In genomic region chr1:27418326-27418761, GRCh38 we compare ENCODE assay signal across 8 cellular contexts. TPM values are rescaled to one million over a fixed set of nuclear protein-coding genes. Genes with fewer than 3 reads are reported as not detected.
DNase-seq lines count a peak whose midpoint lies in the region; ATAC-seq and TF ChIP-seq lines count a peak whose summit lies in the region.

No MANE protein-coding gene starts in this region.

- H3K27me3 ChIP-seq in gastrocnemius medialis: no peaks in the 10 kb centered on the region

- ATAC-seq in GM19452 (IDR thresholded peaks at IDR 0.05; ENCODE audit: unreplicated experiment) (peak; percentile 69), gastrocnemius medialis (peak; percentile 97 to 98)

- no peaks in the 10 kb centered on the region for H3K9me3 ChIP-seq in gastrocnemius medialis

- peaks cover 36 to 45% of the 10 kb centered on the region in 2 donors for H3K4me1 ChIP-seq in gastrocnemius medialis

- intact Hi-C loops in gastrocnemius medialis (cut with DNase I; ENCODE audit: low total_unique reads): loop anchor here (2.0 to 5.0 kb wide), 2 partner anchors 72 to 189 kb away; partner anchors contain the start of gene WASF2

- TF ChIP-seq CTCF in AG10803 (conservative IDR thresholded peaks at IDR 0.05; ENCODE audit: low read length): no peak
- no peak for TF ChIP-seq CTCF in gastrocnemius medialis (IDR thresholded peaks at IDR 0.05 in 4 of 5, conservative IDR thresholded peaks at IDR 0.05 in 1 of 5)

- peak; percentile 93 for DNase-seq in AG10803 (ENCODE audit: low read depth)
- peak; percentile 33 for DNase-seq in NCI-H446 treated with DMSO at 0.1 percent for 48 hours (lab: John Stamatoyannopoulos, UW)
- DNase-seq in hypothalamus (lab: John Stamatoyannopoulos, UW): peak in 42 of 51 donors; percentile 16 to 83 (median 63)
- peak; percentile 80 to 90 for DNase-seq in gastrocnemius medialis
- no peak for DNase-seq in SW480 (ENCODE audit: low spot score)
- DNase-seq in DMS 273 treated with DMSO at 0.1 percent for 48 hours (lab: John Stamatoyannopoulos, UW): no peak

- in situ Hi-C loops in gastrocnemius medialis (cut with MboI; ENCODE audit: low sequenced_read_pairs in 4 of 4): loop anchor here in 2 of 4 donors (25.0 kb wide), 1 partner anchor 94 kb away; no protein-coding TSS in a partner anchor

- H3K27ac ChIP-seq in angular gyrus (ENCODE audit: low read depth, low read length): peak overlapping the region; percentile 78
- peak overlapping the region; percentile 77 to 86 (median 81) for H3K27ac ChIP-seq in gastrocnemius medialis

- no peak overlapping the region for H3K4me3 ChIP-seq in AG10803 (ENCODE audit: low read length)
- H3K4me3 ChIP-seq in gastrocnemius medialis: no peak overlapping the region

- H3K36me3 ChIP-seq in gastrocnemius medialis: peaks cover 0 to 41% of the 10 kb centered on the region in 2 donors

- no peak for TF ChIP-seq POLR2A in gastrocnemius medialis (IDR thresholded peaks at IDR 0.05)

RNA-seq across cellular contexts. Expression of gene GPR3, which starts 25.9 kb away (rescaled TPM):
- under 1 TPM in 3 of 4 donors, not detected in 1; 0.23 to 0.51 (median 0.35) TPM for total RNA-seq in gastrocnemius medialis

RNA-seq across cellular contexts. Expression of gene CD164L2, which starts 35.2 kb away (rescaled TPM):
- not detected for total RNA-seq in gastrocnemius medialis

RNA-seq across cellular contexts. Expression of gene FCN3, which starts 43.7 kb away (rescaled TPM):
- 10 to 100 TPM; 13.2 to 35.7 (median 19.3) TPM for total RNA-seq in gastrocnemius medialis

RNA-seq across cellular contexts. Expression of gene MAP3K6, which starts 51.6 kb away (rescaled TPM):
- 10 to 100 TPM; 16.5 to 29.1 (median 18.4) TPM for total RNA-seq in gastrocnemius medialis

Comparison
In these comparisons a context has a peak if more than half of its experiments do, and no peak if none do; other contexts are left out.
1. DNase-seq: peak in AG10803 (single experiment), NCI-H446 treated with DMSO at 0.1 percent for 48 hours (single experiment), hypothalamus (42 of 51) and gastrocnemius medialis (2 of 2); none in SW480 (single experiment) and DMS 273 treated with DMSO at 0.1 percent for 48 hours (single experiment).